Comparison of ENCODE assay signal across 31 cellular contexts in the genomic region with DNA sequence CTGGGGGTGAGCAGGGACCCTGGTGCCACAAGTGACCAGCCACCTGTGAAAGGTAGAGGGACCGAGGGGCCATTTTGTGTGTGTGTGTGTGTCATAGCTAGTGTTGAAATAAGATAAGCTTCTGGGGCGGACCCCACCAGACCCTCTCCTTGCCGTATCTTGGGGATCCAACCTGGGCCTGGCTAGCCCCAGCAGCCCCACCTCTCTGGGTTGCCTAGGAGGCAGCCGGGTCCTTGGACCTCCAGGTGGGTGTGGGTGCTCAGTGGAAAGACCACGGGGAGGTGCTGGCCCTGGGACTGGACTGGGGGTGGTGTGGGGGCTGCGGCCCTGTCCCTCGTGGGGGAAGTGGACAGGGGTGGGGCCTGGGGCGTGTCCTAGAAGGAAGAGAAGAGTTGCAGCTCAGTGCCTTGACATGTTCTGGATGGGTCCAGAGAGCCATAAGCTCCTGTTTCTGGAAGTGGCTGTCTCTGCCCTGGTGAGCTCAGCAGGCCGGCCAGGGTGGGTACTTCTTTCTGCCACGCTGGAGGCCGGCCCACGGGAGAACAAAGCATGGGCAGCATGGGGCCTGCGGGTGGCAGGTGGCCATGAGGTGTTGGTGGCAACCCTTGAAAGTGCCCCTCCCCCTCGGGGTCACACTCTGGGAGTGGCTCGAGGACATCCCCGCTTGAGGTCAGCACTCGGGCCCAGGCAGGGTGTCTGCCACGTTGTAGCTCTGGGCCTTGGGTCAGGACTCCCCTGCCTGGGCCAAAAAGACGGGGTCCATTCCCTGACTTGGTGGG. TPM values are rescaled to one million over a fixed set of nuclear protein-coding genes. Genes with fewer than 3 reads are reported as not detected.
"Had no signal": no experiment of that assay in that cellular context is flagged by ENCODE, and none has a peak within 500 bp of the region (broad histone marks: within the 10 kb centered on the region; RNA-seq: fewer than 3 reads in every experiment).

No MANE protein-coding gene starts in this region.

- ATAC-seq: left ventricle myocardium superior; lower lobe of right lung; naive thymus-derived CD8-positive, alpha-beta T cell; psoas muscle; right cardiac atrium; stimulated activated naive CD8-positive, alpha-beta T cell treated with anti-CD3 and anti-CD28 coated beads, Interleukin-15, amount 100 ng/mL, for 72 hours; upper lobe of right lung had no signal

- DNase-seq: dermis blood vessel endothelial cell; effector memory CD4-positive, alpha-beta T cell; esophagus squamous epithelium; head of caudate nucleus; left ventricle myocardium superior; lower lobe of right lung; naive thymus-derived CD8-positive, alpha-beta T cell; nephron progenitor cell; occipital lobe; ovary; posterior cingulate gyrus; psoas muscle; right cardiac atrium; spleen; stimulated activated CD4-positive, alpha-beta T cell treated with anti-CD3 and anti-CD28 coated beads, Interleukin-4, amount 100 ng/mL, for 4 hours; stimulated activated naive CD4-positive, alpha-beta T cell; stimulated activated naive CD8-positive, alpha-beta T cell treated with anti-CD3 and anti-CD28 coated beads, Interleukin-15, amount 100 ng/mL, for 72 hours; transverse colon; upper lobe of right lung; uterus had no signal

- H3K27ac Mint-ChIP-seq: naive thymus-derived CD8-positive, alpha-beta T cell; nephron progenitor cell had no signal

- H3K9me3 ChIP-seq: esophagus squamous epithelium, lower lobe of right lung, ovary, psoas muscle, spleen, suprapubic skin, transverse colon, upper lobe of right lung, uterus had no signal

- H3K4me1 ChIP-seq: lower lobe of right lung, psoas muscle, spleen, upper lobe of right lung, uterus had no signal

- H3K27me3 Mint-ChIP-seq: stimulated activated naive CD8-positive, alpha-beta T cell treated with anti-CD3 and anti-CD28 coated beads, Interleukin-15, amount 100 ng/mL, for 72 hours had no signal

- H3K36me3 Mint-ChIP-seq: naive thymus-derived CD8-positive, alpha-beta T cell had no signal

- H3K4me3 Mint-ChIP-seq: naive thymus-derived CD8-positive, alpha-beta T cell; nephron progenitor cell; stimulated activated naive CD8-positive, alpha-beta T cell treated with anti-CD3 and anti-CD28 coated beads, Interleukin-15, amount 100 ng/mL, for 72 hours had no signal

- H3K36me3 ChIP-seq: esophagus squamous epithelium, lower lobe of right lung, ovary, spleen, suprapubic skin, transverse colon, upper lobe of right lung, uterus had no signal

- H3K27ac ChIP-seq: coronary artery, esophagus squamous epithelium, lower lobe of right lung, ovary, psoas muscle, skin epidermis, spleen, suprapubic skin, transverse colon, upper lobe of right lung, uterus had no signal

- H3K4me3 ChIP-seq: coronary artery, esophagus squamous epithelium, lower lobe of right lung, ovary, psoas muscle, skin epidermis, spleen, suprapubic skin, transverse colon, upper lobe of right lung, uterus had no signal

- H3K4me1 Mint-ChIP-seq: stimulated activated naive CD8-positive, alpha-beta T cell treated with anti-CD3 and anti-CD28 coated beads, Interleukin-15, amount 100 ng/mL, for 72 hours had no signal

- H3K9me3 Mint-ChIP-seq: naive thymus-derived CD8-positive, alpha-beta T cell; nephron progenitor cell; stimulated activated naive CD8-positive, alpha-beta T cell treated with anti-CD3 and anti-CD28 coated beads, Interleukin-15, amount 100 ng/mL, for 72 hours had no signal

- H3K27me3 ChIP-seq: ovary, transverse colon, upper lobe of right lung, uterus had no signal

RNA-seq across cellular contexts. Expression of a gene that starts 8.4 kb away (rescaled TPM):
- total RNA-seq: dermis blood vessel endothelial cell; endothelial cell of umbilical vein; frontal cortex; glomerular endothelial cell; left ventricle myocardium superior; mesenteric fat pad; naive thymus-derived CD8-positive, alpha-beta T cell; occipital lobe; psoas muscle; renal cortical epithelial cell; right cardiac atrium; spleen had no signal
- polyA plus RNA-seq: endothelial cell of umbilical vein; naive thymus-derived CD8-positive, alpha-beta T cell; ovary; right cardiac atrium had no signal

RNA-seq across cellular contexts. Expression of a gene that starts 56.9 kb away (rescaled TPM):
- total RNA-seq: dermis blood vessel endothelial cell; endothelial cell of umbilical vein; epithelial cell of proximal tubule; frontal cortex; glomerular endothelial cell; myocyte; naive thymus-derived CD8-positive, alpha-beta T cell; renal cortical epithelial cell; transverse colon had no signal
- polyA plus RNA-seq: endothelial cell of umbilical vein; keratinocyte; naive thymus-derived CD8-positive, alpha-beta T cell had no signal
